23 cellular contexts compared by ENCODE assay signal in the genomic region with DNA sequence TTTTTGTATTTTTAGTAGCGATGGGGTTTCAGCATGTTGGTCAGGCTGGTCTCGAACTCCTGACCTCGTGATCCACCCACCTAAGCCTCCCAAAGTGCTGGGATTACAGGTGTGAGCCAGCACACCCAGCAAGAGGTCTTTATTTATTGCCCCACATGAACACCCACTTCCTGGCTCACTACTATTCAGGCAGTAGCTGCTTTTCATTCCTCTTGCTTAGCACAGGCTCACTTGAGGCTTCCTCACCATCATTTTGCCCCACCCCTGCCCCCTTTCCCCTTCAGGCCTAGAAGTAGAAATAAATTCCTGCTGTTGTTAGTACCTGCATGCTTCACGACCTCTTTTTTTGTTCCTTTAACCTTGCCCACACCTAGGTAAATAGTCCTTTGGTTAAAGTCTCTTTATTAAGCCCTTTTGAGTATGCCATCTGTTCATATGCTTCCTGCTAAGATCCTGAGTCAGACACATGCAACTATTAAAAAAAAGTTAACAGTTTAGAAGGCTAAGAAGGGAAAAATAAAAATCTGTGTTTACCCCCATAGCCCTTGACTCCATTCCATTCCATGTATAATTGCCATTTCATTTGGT. TPM values are rescaled to one million over a fixed set of nuclear protein-coding genes. Genes with fewer than 3 reads are reported as not detected.
DNase-seq lines count a peak whose midpoint lies in the region; ATAC-seq, FAIRE-seq and TF ChIP-seq lines count a peak whose summit lies in the region.
"Had no signal": no experiment of that assay in that cellular context is flagged by ENCODE, and none has a peak within 500 bp of the region (broad histone marks: within the 10 kb centered on the region; RNA-seq: fewer than 3 reads in every experiment).

No MANE protein-coding gene starts in this region.

- H3K36me3 ChIP-seq in vagina, result no peaks in the 10 kb centered on the region
- no peaks in the 10 kb centered on the region for H3K36me3 ChIP-seq in HepG2 (replicated peaks in 1 of 2; ENCODE audit: control insufficient read depth in 1 of 2, insufficient read depth in 2 of 2, low read length in 2 of 2)
- H3K36me3 ChIP-seq: SJCRH30 had no signal

- 80% methylated on average over 4 of the region's 4 CpGs for WGBS in HepG2 (ENCODE audit: low lambda C conversion rate)

- no peak for TF ChIP-seq RAD21 in HepG2 (CRISPR knock-in tag; IDR thresholded peaks at IDR 0.05)

- H3K4me1 ChIP-seq in vagina (no peaks in the 10 kb centered on the region), HepG2 (ENCODE audit: insufficient read depth, low read length) (peaks cover 38% of the 10 kb centered on the region)
- H3K4me1 ChIP-seq: A549, SJCRH30 had no signal

- peaks cover 0 to 7% (median 0%) of the 10 kb centered on the region in 3 donors for H3K9me3 Mint-ChIP-seq in T-cell
- H3K9me3 Mint-ChIP-seq in naive thymus-derived CD8-positive, alpha-beta T cell, result peaks cover 0 to 16% (median 5%) of the 10 kb centered on the region in 9 donors

- no peak for TF ChIP-seq POLR2A in vagina (IDR thresholded peaks at IDR 0.05)
- no peak for TF ChIP-seq POLR2A in HepG2 (IDR thresholded peaks at IDR 0.05; ENCODE audit: insufficient read depth in 1 of 2, low read depth in 2 of 2, low read length in 2 of 2)

- peak overlapping the region; percentile 60 to 82 for H3K27ac Mint-ChIP-seq in T-cell
- peak overlapping the region; percentile 13 to 84 (median 73) for H3K27ac Mint-ChIP-seq in naive thymus-derived CD8-positive, alpha-beta T cell
- H3K27ac Mint-ChIP-seq: H9, IgD-negative memory B cell had no signal

- CTCF ChIA-PET in T-cell (lab: Charles Lee), result interaction anchor here in 1 of 2 donors (0.9 kb wide), 1 partner anchor 13 kb away, joined by 3 read pairs; no protein-coding TSS in a partner anchor
- CTCF ChIA-PET in HepG2 (lab: Yijun Ruan, JAX; ENCODE audit: low intra/inter-chr PET ratio, low total read pairs), result no interaction called here

- H3K4me1 Mint-ChIP-seq in T-cell, result peaks cover 14 to 52% (median 17%) of the 10 kb centered on the region in 3 donors
- H3K4me1 Mint-ChIP-seq in naive thymus-derived CD8-positive, alpha-beta T cell, result peaks cover 20 to 35% (median 27%) of the 10 kb centered on the region in 4 donors

- H3K79me2 ChIP-seq in HepG2 (ENCODE audit: insufficient read depth, low read length), result no peaks in the 10 kb centered on the region

- no peak overlapping the region for H3K4me3 ChIP-seq in vagina
- no peak overlapping the region for H3K4me3 ChIP-seq in HepG2 (replicated peaks in 1 of 3; ENCODE audit: insufficient read depth in 1 of 3, low read depth in 2 of 3, low read length in 3 of 3)
- H3K4me3 ChIP-seq: A549, SJCRH30 had no signal

- BruUV-seq in HepG2 (replicated peaks; lab: Mats Ljungman, UMichigan), result no TSS peak

- DNase-seq in NCI-H82 (lab: John Stamatoyannopoulos, UW), result peak; percentile 59
- DNase-seq in NCI-H82 treated with DMSO at 0.1 percent for 48 hours (lab: John Stamatoyannopoulos, UW; ENCODE audit: unreplicated experiment), result no peak
- peak; percentile 20 for DNase-seq in D721Med (ENCODE audit: insufficient read length, low spot score)
- peak in 1 of 34 experiments; percentile 12 for DNase-seq in T-cell
- DNase-seq in naive thymus-derived CD8-positive, alpha-beta T cell, result no peak
- DNase-seq in sciatic nerve (ENCODE audit: low spot score), result no peak
- no peak for DNase-seq in vagina (ENCODE audit: extremely low spot score in 2 of 2)
- DNase-seq in HepG2 (ENCODE audit: low spot score), result no peak
- DNase-seq: CD8-positive, alpha-beta memory T cell; GF-D8; H9; Kasumi-1; MM.1S; NCI-H1105; NCI-H187; NCI-H2107; NCI-H226; NCI-H526; SJCRH30 had no signal

- no peaks in the 10 kb centered on the region for H4K20me1 ChIP-seq in HepG2 (ENCODE audit: insufficient read depth, low read length)

- intact Hi-C loops in sciatic nerve (cut with DNase I) (no loop called here), vagina (cut with DNase I) (no loop called here), HepG2 (cut with micrococcal nuclease; ENCODE audit: unreplicated experiment) (no loop called here)

- no peaks in the 10 kb centered on the region for H3K9me3 ChIP-seq in vagina
- no peaks in the 10 kb centered on the region for H3K9me3 ChIP-seq in HepG2 (ENCODE audit: low read length)
- H3K9me3 ChIP-seq: A549 had no signal

- in situ Hi-C loops in HepG2 (cut with HindIII; ENCODE audit: extremely low pct_ligation_motif_present, low pct_unique_long_range_greater_than_20kb), result no loop called here

- TF ChIP-seq EP300 in HepG2 (IDR thresholded peaks at IDR 0.05; ENCODE audit: low read depth in 2 of 2, low read length in 2 of 2), result no peak
- TF ChIP-seq EP300 in HepG2 (CRISPR knock-in tag; IDR thresholded peaks at IDR 0.05; ENCODE audit: borderline replicate concordance), result no peak

- H3K4me2 ChIP-seq in HepG2 (ENCODE audit: low read depth, low read length), result no peak overlapping the region
- H3K4me2 ChIP-seq: A549 had no signal

- ATAC-seq in T-cell (replicated peaks in 1 of 4), result peak in 3 of 4 experiments; percentile 49 to 73 (median 64)
- ATAC-seq in naive thymus-derived CD8-positive, alpha-beta T cell, result peak; percentile 47 to 62
- no peak for ATAC-seq in sciatic nerve
- ATAC-seq in HepG2, result no peak
- ATAC-seq: A549, Panc1 had no signal

- POLR2A ChIA-PET in T-cell (lab: Charles Lee) (no interaction called here), HepG2 (lab: Yijun Ruan, JAX) (no interaction called here)
- POLR2A ChIA-PET in naive thymus-derived CD8-positive, alpha-beta T cell (lab: Charles Lee), result interaction anchor here (0.6 to 4.5 kb wide), 8 partner anchors 10 to 73 kb away, joined by 3 to 27 read pairs (median 5); a partner anchor contains a TSS

- TF ChIP-seq CTCF in D721Med (IDR thresholded peaks at IDR 0.05; ENCODE audit: insufficient read depth, missing control alignments) (no peak), vagina (IDR thresholded peaks at IDR 0.05) (no peak), HepG2 (CRISPR knock-in tag; IDR thresholded peaks at IDR 0.05) (no peak)

- H3K9ac ChIP-seq in HepG2 (ENCODE audit: insufficient read depth, low read depth, low read length), result no peak overlapping the region

- H3K36me3 Mint-ChIP-seq in T-cell, result peaks cover 6% of the 10 kb centered on the region
- H3K36me3 Mint-ChIP-seq in naive thymus-derived CD8-positive, alpha-beta T cell, result no peaks in the 10 kb centered on the region
- H3K36me3 Mint-ChIP-seq: IgD-negative memory B cell had no signal

- H3K27me3 Mint-ChIP-seq in T-cell, result no peaks in the 10 kb centered on the region
- no peaks in the 10 kb centered on the region for H3K27me3 Mint-ChIP-seq in naive thymus-derived CD8-positive, alpha-beta T cell
- H3K27me3 Mint-ChIP-seq: CD8-positive, alpha-beta memory T cell had no signal

- no peak overlapping the region for H2AFZ ChIP-seq in HepG2 (ENCODE audit: low read length)

- no peak for FAIRE-seq in D721Med (lab: Jason Lieb, UNC)
- no peak for FAIRE-seq in HepG2 (lab: Jason Lieb, UNC)
- FAIRE-seq: A549, HTR-8/SVneo had no signal

- H3K27me3 ChIP-seq in vagina (no peaks in the 10 kb centered on the region), HepG2 (ENCODE audit: control insufficient read depth in 1 of 2, insufficient read depth in 2 of 2, low read length in 2 of 2) (no peaks in the 10 kb centered on the region)
- H3K27me3 ChIP-seq: SJCRH30 had no signal

- no peak overlapping the region for H3K4me3 Mint-ChIP-seq in T-cell
- H3K4me3 Mint-ChIP-seq in naive thymus-derived CD8-positive, alpha-beta T cell, result peak overlapping the region in 4 of 10 donors; percentile 3 to 43 (median 27)
- H3K4me3 Mint-ChIP-seq: CD8-positive, alpha-beta memory T cell; H9; IgD-negative memory B cell had no signal

- H3K27ac ChIP-seq in vagina (no peak overlapping the region), HepG2 (ENCODE audit: extremely low read length, insufficient read depth, low read length) (no peak overlapping the region)
- H3K27ac ChIP-seq: A549, SJCRH30 had no signal

TF ChIP-seq in HepG2, 621 proteins besides CTCF, POLR2A, EP300 and RAD21 (continues in another document):
- TF ChIP-seq SYNCRIP (IDR thresholded peaks at IDR 0.05; ENCODE audit: insufficient read depth, low read depth, low read length) (no peak), KAT2B (IDR thresholded peaks at IDR 0.05; ENCODE audit: borderline replicate concordance, low read depth, low read length) (no peak), POLR2AphosphoS5 (IDR thresholded peaks at IDR 0.05; ENCODE audit: low read depth, low read length) (no peak), SPEN (CRISPR knock-in tag; IDR thresholded peaks at IDR 0.05; ENCODE audit: low read depth) (no peak)

RNA-seq across cellular contexts. Expression of a gene that starts 33.5 kb away (rescaled TPM):
- total RNA-seq in T-cell (100 to 1,000 TPM; 347 to 539 (median 452) TPM), sciatic nerve (704 TPM), vagina (475 TPM), HepG2 (2016; rRNA removed; fragmentation: Illumina TruSeq; extraction: Trizol) (80.7 and 158 TPM in 2 replicates)
- 100 to 1,000 TPM; 733 to 793 TPM for total RNA-seq in naive thymus-derived CD8-positive, alpha-beta T cell
- 1,000 to 10,000 TPM; 1,063 to 1,292 (median 1,234) TPM for polyA plus RNA-seq in naive thymus-derived CD8-positive, alpha-beta T cell
- total RNA-seq in HepG2 (2016; cell fraction: cytosol; rRNA removed; fragmentation: Illumina TruSeq; extraction: Trizol; ENCODE audit: low read depth), result 19.7 and 23.5 TPM in 2 replicates
- total RNA-seq in HepG2 (2016; cell fraction: insoluble cytoplasmic fraction; rRNA removed; fragmentation: Illumina TruSeq; extraction: Trizol), result 78.9 and 158 TPM in 2 replicates
- 28.8 and 29.1 TPM in 2 replicates for total RNA-seq in HepG2 (2016; cell fraction: membrane; rRNA removed; fragmentation: Illumina TruSeq; extraction: Trizol)
- total RNA-seq in HepG2 (2016; cell fraction: nucleus; rRNA removed; fragmentation: Illumina TruSeq; extraction: Trizol), result 139 and 183 TPM in 2 replicates
- 285 and 373 TPM in 2 replicates for polyA plus RNA-seq in HepG2 (2011; rRNA removed)
- 119 and 216 TPM in 2 replicates for polyA plus RNA-seq in HepG2 (2011; cell fraction: cytosol; rRNA removed)
- polyA plus RNA-seq in HepG2 (2011; cell fraction: nucleus; rRNA removed), result 51.2 and 79.9 TPM in 2 replicates
- 312 and 366 TPM in 2 replicates for polyA plus RNA-seq in HepG2 (2012)
- polyA plus RNA-seq in HepG2 (2016; cell fraction: cytosol; fragmentation: Illumina TruSeq; extraction: Trizol; ENCODE audit: low read depth), result 32.7 and 38.7 TPM in 2 replicates
- 145 and 159 TPM in 2 replicates for polyA plus RNA-seq in HepG2 (2016; cell fraction: insoluble cytoplasmic fraction; fragmentation: Illumina TruSeq; extraction: Trizol; ENCODE audit: low read depth)
- polyA plus RNA-seq in HepG2 (2016; cell fraction: membrane; fragmentation: Illumina TruSeq; extraction: Trizol; ENCODE audit: low read depth), result 44.0 and 47.1 TPM in 2 replicates
- polyA plus RNA-seq in HepG2 (2016; cell fraction: nucleus; fragmentation: Illumina TruSeq; extraction: Trizol; ENCODE audit: insufficient read depth, low read depth), result 391 and 415 TPM in 2 replicates
- polyA minus RNA-seq in HepG2 (2011; rRNA and poly(A)+ RNA removed; ENCODE audit: low replicate concordance), result 16.4 and 36.7 TPM in 2 replicates
- polyA minus RNA-seq in HepG2 (2011; cell fraction: cytosol; rRNA and poly(A)+ RNA removed), result 139 and 194 TPM in 2 replicates
- 29.0 and 53.7 TPM in 2 replicates for polyA minus RNA-seq in HepG2 (2011; cell fraction: nucleus; rRNA and poly(A)+ RNA removed)

Comparison
In these comparisons a context has a peak if more than half of its experiments do, and no peak if none do; other contexts are left out.
1. DNase-seq: peak in NCI-H82 (single experiment) and D721Med (single experiment); none in NCI-H82 treated with DMSO at 0.1 percent for 48 hours (single experiment), naive thymus-derived CD8-positive, alpha-beta T cell (0 of 10), sciatic nerve (single experiment), vagina (0 of 2) and HepG2 (single experiment).
2. ATAC-seq: peak in T-cell (3 of 4) and naive thymus-derived CD8-positive, alpha-beta T cell (2 of 2); none in sciatic nerve (single experiment) and HepG2 (single experiment).